1 cellular context compared by ENCODE assay signal in genomic region chr4:39498724-39499014, GRCh38.
TF ChIP-seq lines count a peak whose summit lies in the region.

No MANE protein-coding gene starts in this region.

TF ChIP-seq in K562, 482 proteins besides CTCF, POLR2A, EP300 and RAD21:
- TF ChIP-seq GABPB2 (CRISPR knock-in tag; conservative IDR thresholded peaks at IDR 0.05) (no peak), POLR3G (IDR thresholded peaks at IDR 0.05; ENCODE audit: extremely low read depth, insufficient read length, insufficient replicate concordance) (no peak), ZNF197 (CRISPR knock-in tag; IDR thresholded peaks at IDR 0.05; ENCODE audit: low read depth) (no peak), SPI1 (IDR thresholded peaks at IDR 0.05; ENCODE audit: borderline replicate concordance, low read depth, low read length) (no peak), BACH1 (tag; IDR thresholded peaks at IDR 0.05) (0 out of 2 replicates have a peak, but pooled peaks have one; percentile 14), NRF1 (conservative IDR thresholded peaks at IDR 0.05 in 1 of 2, IDR thresholded peaks at IDR 0.05 in 1 of 2) (no peak)
